In genomic region chr7:140541513-140542192, GRCh38 we compare ENCODE assay signal across 8 cellular contexts.
DNase-seq lines count a peak whose midpoint lies in the region; ATAC-seq lines count a peak whose summit lies in the region.

No MANE protein-coding gene starts in this region.

- peaks cover 18% of the 10 kb centered on the region for H3K4me1 ChIP-seq in adipocyte (ENCODE audit: control insufficient read depth, insufficient read depth, low read length)

- H3K36me3 ChIP-seq in adipocyte (ENCODE audit: control insufficient read depth, insufficient read depth, low read length, severe bottlenecking), result no peaks in the 10 kb centered on the region

- no peaks in the 10 kb centered on the region for H3K9me3 ChIP-seq in adipocyte (ENCODE audit: control insufficient read depth, low read length)

- ATAC-seq in HG02884 (IDR thresholded peaks at IDR 0.05; ENCODE audit: unreplicated experiment) (no peak), HG03135 (IDR thresholded peaks at IDR 0.05; ENCODE audit: unreplicated experiment) (no peak)

- H3K4me3 ChIP-seq in adipocyte (ENCODE audit: low read length), result peak overlapping the region; percentile 66

- peak overlapping the region; percentile 53 for H3K9ac ChIP-seq in adipocyte (ENCODE audit: low read length)

- DNase-seq in AG20443 (ENCODE audit: low spot score), result peak; percentile 65
- peak; percentile 46 for DNase-seq in NCI-H1417 treated with DMSO at 0.1 percent for 48 hours (lab: John Stamatoyannopoulos, UW)
- peak; percentile 71 for DNase-seq in adipocyte (ENCODE audit: low read depth)
- DNase-seq in iPS DF 19.7 (ENCODE audit: low read depth, low spot score), result peak; percentile 98
- DNase-seq in smooth muscle cell of the brain vasculature (ENCODE audit: low read depth, low spot score), result peak; percentile 92
- DNase-seq in activated T-cell treated with anti-CD3 and anti-CD28 coated beads for 4 hours, result no peak

- no peaks in the 10 kb centered on the region for H3K27me3 ChIP-seq in adipocyte (replicated peaks; ENCODE audit: control insufficient read depth, insufficient read depth, low read length)
